ENCODE assay signal across 13 cellular contexts in genomic region chr10:113111900-113112853, GRCh38.
DNase-seq lines count a peak whose midpoint lies in the region; ATAC-seq and TF ChIP-seq lines count a peak whose summit lies in the region.
"Had no signal": no experiment of that assay in that cellular context is flagged by ENCODE, and none has a peak within 500 bp of the region (broad histone marks: within the 10 kb centered on the region; RNA-seq: fewer than 3 reads in every experiment).

No MANE protein-coding gene starts in this region.

- H3K36me3 ChIP-seq in adipocyte (ENCODE audit: control insufficient read depth, insufficient read depth, low read length, severe bottlenecking) (no peaks in the 10 kb centered on the region), thoracic aorta (no peaks in the 10 kb centered on the region)

- H3K27ac ChIP-seq in thoracic aorta, result peak overlapping the region in 1 of 2 donors; percentile 2
- H3K27ac ChIP-seq: 22Rv1 had no signal

- intact Hi-C loops in left ventricle myocardium superior (cut with micrococcal nuclease), result no loop called here

- H3K4me3 ChIP-seq in adipocyte (ENCODE audit: low read length), result no peak overlapping the region
- no peak overlapping the region for H3K4me3 ChIP-seq in thoracic aorta
- H3K4me3 ChIP-seq: smooth muscle cell had no signal

- H3K27me3 ChIP-seq in adipocyte (replicated peaks; ENCODE audit: control insufficient read depth, insufficient read depth, low read length) (no peaks in the 10 kb centered on the region), thoracic aorta (replicated peaks; ENCODE audit: insufficient read depth) (no peaks in the 10 kb centered on the region)

- no peaks in the 10 kb centered on the region for H3K9me3 ChIP-seq in adipocyte (ENCODE audit: control insufficient read depth, low read length)
- no peaks in the 10 kb centered on the region for H3K9me3 ChIP-seq in thoracic aorta

- ATAC-seq in left ventricle myocardium superior (peak; percentile 82), thoracic aorta (ENCODE audit: insufficient number of reproducible peaks, low FRiP score, low read depth) (peak; percentile 68), GM19328 (IDR thresholded peaks at IDR 0.05; ENCODE audit: unreplicated experiment) (no peak)

- H3K9ac ChIP-seq in adipocyte (ENCODE audit: low read length), result no peak overlapping the region

- peaks cover 22% of the 10 kb centered on the region for H3K4me1 ChIP-seq in adipocyte (ENCODE audit: control insufficient read depth, insufficient read depth, low read length)
- peaks cover 10 to 38% of the 10 kb centered on the region in 2 donors for H3K4me1 ChIP-seq in thoracic aorta (ENCODE audit: control insufficient read depth in 1 of 2, low read depth in 2 of 2)

- no peak for TF ChIP-seq CTCF in thoracic aorta (IDR thresholded peaks at IDR 0.05)

- DNase-seq in DMS153 (lab: John Stamatoyannopoulos, UW) (peak; percentile 50), DMS153 treated with DMSO at 0.1 percent for 48 hours (lab: John Stamatoyannopoulos, UW; ENCODE audit: unreplicated experiment) (no peak), adipocyte (ENCODE audit: low read depth) (peak; percentile 76), left ventricle myocardium superior (no peak), thoracic aorta (ENCODE audit: low spot score) (peak; percentile 34), NCI-H2081 (lab: John Stamatoyannopoulos, UW) (no peak), NCI-H526 treated with DMSO at 0.1 percent for 48 hours (lab: John Stamatoyannopoulos, UW) (no peak)
- DNase-seq: activated T-cell treated with anti-CD3 and anti-CD28 coated beads, Interleukin-2, amount 50 U/mL, for 48 hours; caudate nucleus; OCI-M1 had no signal

Comparison
In these comparisons a context has a peak if more than half of its experiments do, and no peak if none do; other contexts are left out.
1. DNase-seq: peak in DMS153 (single experiment), adipocyte (single experiment) and thoracic aorta (single experiment); none in DMS153 treated with DMSO at 0.1 percent for 48 hours (single experiment), left ventricle myocardium superior (single experiment), NCI-H2081 (0 of 2) and NCI-H526 treated with DMSO at 0.1 percent for 48 hours (single experiment).